Comparison of ENCODE assay signal across 2 cellular contexts in the genomic region with DNA sequence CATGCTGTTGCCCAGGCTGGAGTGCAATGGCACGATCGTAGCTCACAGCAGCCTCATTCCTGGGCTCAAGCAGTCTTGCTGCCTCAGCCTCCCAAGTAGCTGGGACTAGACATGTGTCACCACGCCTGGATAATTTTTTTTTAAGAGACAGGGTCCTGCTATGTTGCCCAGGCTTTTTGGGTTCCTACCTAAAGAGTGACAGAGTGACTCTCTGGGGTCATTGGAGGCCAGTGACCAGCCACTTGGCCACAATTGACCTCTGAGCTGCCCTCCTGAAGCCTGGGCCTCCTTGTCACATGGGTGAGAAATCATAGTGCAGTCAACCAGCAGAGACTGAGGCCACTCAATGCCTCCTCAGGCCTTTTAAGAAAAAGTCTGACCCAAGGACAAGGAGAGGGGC.
TF ChIP-seq lines count a peak whose summit lies in the region.

No MANE protein-coding gene starts in this region.

TF ChIP-seq in IMR-90, 13 proteins besides CTCF, POLR2A, EP300 and RAD21:
- no peak for TF ChIP-seq ELK1 (IDR thresholded peaks at IDR 0.05; ENCODE audit: borderline replicate concordance, low read depth, low read length)

TF ChIP-seq in K562, 482 proteins besides CTCF, POLR2A, EP300 and RAD21:
- TF ChIP-seq PCBP2 (IDR thresholded peaks at IDR 0.05; ENCODE audit: low read depth, low read length, poor library complexity, severe bottlenecking): no peak
- TF ChIP-seq THRA (IDR thresholded peaks at IDR 0.05): 0 out of 2 replicates have a peak, but pooled peaks have one; percentile 41
- TF ChIP-seq ESRRA (IDR thresholded peaks at IDR 0.05; ENCODE audit: borderline replicate concordance, low read depth): peak; percentile 29; the same call in 1 of the 2 replicates
- 0 out of 2 replicates have a peak, but pooled peaks have one; percentile 16 for TF ChIP-seq ZNF121 (CRISPR knock-in tag; conservative IDR thresholded peaks at IDR 0.05)
